26 cellular contexts compared by ENCODE assay signal in genomic region chr1:111612006-111612405, GRCh38. TPM values are rescaled to one million over a fixed set of nuclear protein-coding genes. Genes with fewer than 3 reads are reported as not detected.
DNase-seq lines count a peak whose midpoint lies in the region; ATAC-seq and TF ChIP-seq lines count a peak whose summit lies in the region.
"Had no signal": no experiment of that assay in that cellular context is flagged by ENCODE, and none has a peak within 500 bp of the region (broad histone marks: within the 10 kb centered on the region; RNA-seq: fewer than 3 reads in every experiment).

No MANE protein-coding gene starts in this region.

- no peak overlapping the region for H3K4me3 Mint-ChIP-seq in stimulated activated memory B cell treated with anti-CD40 and anti-IgM and Interleukin-4, amounts not matched to agents 10 μg/mL and 1 μg/mL and 100 μg/mL, for 72 hours
- H3K4me3 Mint-ChIP-seq: B cell; CD8-positive, alpha-beta T cell had no signal

- DNase-seq in AG10803 (ENCODE audit: low read depth) = peak; percentile 50
- peak; percentile 35 for DNase-seq in NCI-H226
- peak; percentile 88 to 94 for DNase-seq in erythroblast (lab: John Stamatoyannopoulos, UW)
- DNase-seq in GM23248 = no peak
- no peak for DNase-seq in A673 (ENCODE audit: low spot score)
- no peak for DNase-seq in activated naive CD4-positive, alpha-beta T cell (lab: John Stamatoyannopoulos, UW)
- DNase-seq: Caco-2; CD8-positive, alpha-beta T cell; GOT3; HCEC 1CT; Kasumi-1; MV-4-11; NCI-H1105; NCI-H1436 treated with DMSO at 0.1 percent for 48 hours; NCI-H187 treated with DMSO at 0.1 percent for 48 hours; NCI-H2171 treated with DMSO at 0.1 percent for 48 hours; NCI-H524; NCI-H748 treated with DMSO at 0.1 percent for 48 hours; NK-92 treated with Interleukin-12 subunit alpha and Interleukin-12 subunit beta, amount 100 ng/mL, for 24 hours; PC-3; SK-N-SH had no signal

- POLR2A ChIA-PET in A673 (lab: Charles Lee; ENCODE audit: low non-redundant PET) = interaction anchor here (0.6 kb wide), 1 partner anchor 128 kb away, joined by 3 read pairs; no protein-coding TSS in a partner anchor

- H3K36me3 ChIP-seq in GM23248 (ENCODE audit: low read depth) = no peaks in the 10 kb centered on the region
- H3K36me3 ChIP-seq in A673 (ENCODE audit: insufficient read depth, low read length, poor library complexity, severe bottlenecking) = no peaks in the 10 kb centered on the region

- WGBS in GM23248 (ENCODE audit: low coverage in 1 of 2, low lambda C conversion rate in 2 of 2, missing lambda C conversion rate in 2 of 2), 2 experiments = 80 to 81% methylated on average over 1 of the region's 1 CpG

- in situ Hi-C loops in GM23248 (cut with MboI) = no loop called here

- no peak for ATAC-seq in stimulated activated memory B cell treated with anti-CD40 and anti-IgM and Interleukin-4, amounts not matched to agents 10 μg/mL and 1 μg/mL and 100 μg/mL, for 72 hours
- ATAC-seq: CD8-positive, alpha-beta T cell; HepG2; K562; PC-3 had no signal

- H3K27ac ChIP-seq in GM23248 (no peak overlapping the region), A673 (ENCODE audit: low read depth, low read length, poor library complexity, severe bottlenecking) (no peak overlapping the region)
- H3K27ac ChIP-seq: C4-2B had no signal

- TF ChIP-seq POLR2A in erythroblast (IDR thresholded peaks at IDR 0.05; ENCODE audit: low read length) = peak; percentile 23

- no TSS peak for BruUV-seq in A673 (replicated peaks; lab: Mats Ljungman, UMichigan)

- H3K4me3 ChIP-seq in AG10803 (ENCODE audit: low read length) (no peak overlapping the region), GM23248 (no peak overlapping the region), A673 (ENCODE audit: low read depth, low read length, poor library complexity, severe bottlenecking) (no peak overlapping the region)
- H3K4me3 ChIP-seq: K562 had no signal

- no peak overlapping the region for H3K4me2 ChIP-seq in GM23248 (ENCODE audit: unreplicated experiment)
- H3K4me2 ChIP-seq: SK-N-SH had no signal

- TF ChIP-seq CTCF in AG10803 (conservative IDR thresholded peaks at IDR 0.05; ENCODE audit: low read length) = no peak
- TF ChIP-seq CTCF in A673 (conservative IDR thresholded peaks at IDR 0.05; ENCODE audit: low read depth, low read length) = no peak

- peaks cover 26% of the 10 kb centered on the region for H3K4me1 Mint-ChIP-seq in stimulated activated memory B cell treated with anti-CD40 and anti-IgM and Interleukin-4, amounts not matched to agents 10 μg/mL and 1 μg/mL and 100 μg/mL, for 72 hours

- no peaks in the 10 kb centered on the region for H3K9me2 ChIP-seq in GM23248 (ENCODE audit: insufficient read depth)
- H3K9me2 ChIP-seq: SK-N-SH had no signal

- H3K27me3 ChIP-seq in GM23248 (replicated peaks; ENCODE audit: insufficient read depth) (no peaks in the 10 kb centered on the region), A673 (replicated peaks; ENCODE audit: insufficient read depth, low read depth, low read length, poor library complexity) (no peaks in the 10 kb centered on the region)

- no peaks in the 10 kb centered on the region for H3K9me3 Mint-ChIP-seq in stimulated activated memory B cell treated with anti-CD40 and anti-IgM and Interleukin-4, amounts not matched to agents 10 μg/mL and 1 μg/mL and 100 μg/mL, for 72 hours
- H3K9me3 Mint-ChIP-seq: CD8-positive, alpha-beta T cell had no signal

- no peak overlapping the region for H3K9ac ChIP-seq in GM23248
- H3K9ac ChIP-seq: SK-N-SH had no signal

- H3K36me3 Mint-ChIP-seq in stimulated activated memory B cell treated with anti-CD40 and anti-IgM and Interleukin-4, amounts not matched to agents 10 μg/mL and 1 μg/mL and 100 μg/mL, for 72 hours = peaks cover 26% of the 10 kb centered on the region
- H3K36me3 Mint-ChIP-seq: CD8-positive, alpha-beta T cell had no signal

- no peaks in the 10 kb centered on the region for H3K27me3 Mint-ChIP-seq in stimulated activated memory B cell treated with anti-CD40 and anti-IgM and Interleukin-4, amounts not matched to agents 10 μg/mL and 1 μg/mL and 100 μg/mL, for 72 hours
- H3K27me3 Mint-ChIP-seq: B cell had no signal

- H3K9me3 ChIP-seq in GM23248 (ENCODE audit: low read depth) (no peaks in the 10 kb centered on the region), A673 (ENCODE audit: low read depth, low read length, poor library complexity, severe bottlenecking) (no peaks in the 10 kb centered on the region)
- H3K9me3 ChIP-seq: Caco-2, SK-N-SH had no signal

- peak overlapping the region; percentile 18 for H3K27ac Mint-ChIP-seq in stimulated activated memory B cell treated with anti-CD40 and anti-IgM and Interleukin-4, amounts not matched to agents 10 μg/mL and 1 μg/mL and 100 μg/mL, for 72 hours
- H3K27ac Mint-ChIP-seq: B cell; CD8-positive, alpha-beta T cell had no signal

- intact Hi-C loops in A673 (cut with micrococcal nuclease; ENCODE audit: unreplicated experiment) = no loop called here

- CTCF ChIA-PET in A673 (lab: Charles Lee) = no interaction called here

- no peaks in the 10 kb centered on the region for H3K79me2 ChIP-seq in GM23248 (ENCODE audit: insufficient read depth)

- H3K4me1 ChIP-seq in GM23248 (ENCODE audit: insufficient read depth) (no peaks in the 10 kb centered on the region), A673 (ENCODE audit: insufficient read depth, low read length, poor library complexity, severe bottlenecking) (peaks cover 2% of the 10 kb centered on the region)
- H3K4me1 ChIP-seq: Caco-2 had no signal

- no peaks in the 10 kb centered on the region for H3F3A ChIP-seq in GM23248 (ENCODE audit: insufficient read depth)

- H4K20me1 ChIP-seq in GM23248 (ENCODE audit: insufficient read depth) = no peaks in the 10 kb centered on the region

- H2AFZ ChIP-seq in GM23248 = no peak overlapping the region

RNA-seq across cellular contexts. Expression of gene RAP1A, which starts 7.6 kb away (rescaled TPM):
- total RNA-seq in GM23248 (2014; rRNA removed; shearing (Covaris generic)) = 29.5 and 37.6 TPM in 2 replicates
- 40.0 and 43.1 TPM in 2 replicates for polyA plus RNA-seq in GM23248 (2016; fragmentation: Nextera tagmentation; extraction: Ambion mirVana)
- 50.9 and 52.8 TPM in 2 replicates for total RNA-seq in A673 (2021)

Comparison
In these comparisons a context has a peak if more than half of its experiments do, and no peak if none do; other contexts are left out.
1. DNase-seq: peak in AG10803 (single experiment), NCI-H226 (single experiment) and erythroblast (2 of 2); none in GM23248 (single experiment), A673 (single experiment) and activated naive CD4-positive, alpha-beta T cell (0 of 4).